Comparison of ENCODE assay signal across 8 cellular contexts in the genomic region with DNA sequence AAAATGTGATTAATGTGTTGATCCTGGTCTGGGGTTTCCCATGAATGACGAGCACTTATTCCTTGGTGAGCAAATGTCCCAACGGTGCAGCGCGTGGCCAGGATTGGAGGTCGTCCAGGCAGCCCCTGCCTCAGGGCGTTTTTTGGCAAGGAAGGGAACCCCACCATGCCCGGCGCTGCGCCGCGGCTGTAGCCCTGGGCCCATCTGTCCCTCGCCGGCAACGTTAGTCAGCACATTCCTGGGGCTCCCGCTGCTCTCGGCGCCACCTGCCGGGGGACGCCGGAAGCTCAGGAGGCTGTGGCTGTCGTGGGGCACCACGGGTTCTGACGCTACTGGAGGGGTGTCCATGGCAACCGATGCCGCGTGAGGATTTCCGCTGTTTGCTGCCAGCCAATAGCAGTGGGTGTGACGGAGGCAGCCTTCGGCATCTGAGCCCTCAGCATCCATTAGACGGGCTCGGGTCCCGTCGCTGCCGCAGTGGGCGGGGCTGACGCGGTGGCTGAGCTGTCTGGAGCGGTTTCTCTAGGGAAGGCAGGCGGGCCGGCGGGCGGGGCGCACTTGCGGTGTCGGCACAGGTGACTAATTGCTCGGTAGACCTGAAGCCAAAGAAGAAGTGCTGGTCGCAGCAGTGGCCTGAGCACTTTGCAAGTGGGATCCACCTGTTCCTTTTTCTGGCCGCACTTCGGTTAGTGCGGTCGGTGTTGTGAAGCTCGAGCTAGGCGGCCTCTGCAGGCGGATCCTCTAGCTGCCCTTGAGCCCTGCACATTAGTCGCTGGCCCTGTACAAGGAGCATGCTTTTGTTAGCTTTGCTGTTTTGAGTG. TPM values are rescaled to one million over a fixed set of nuclear protein-coding genes. Genes with fewer than 3 reads are reported as not detected.
DNase-seq lines count a peak whose midpoint lies in the region; ATAC-seq and TF ChIP-seq lines count a peak whose summit lies in the region.

No MANE protein-coding gene starts in this region.

- H3K9me3 ChIP-seq in thoracic aorta = no peaks in the 10 kb centered on the region

- H3K9me3 Mint-ChIP-seq in HFFc6 = no peaks in the 10 kb centered on the region
- no peaks in the 10 kb centered on the region for H3K9me3 Mint-ChIP-seq in activated naive CD4-positive, alpha-beta T cell treated with anti-CD3 and anti-CD28 coated beads, Interleukin-2, amount 50 U/mL, for 24 hours

- peak; percentile 88 for ATAC-seq in omental fat pad (ENCODE audit: low FRiP score)
- ATAC-seq in thoracic aorta (ENCODE audit: insufficient number of reproducible peaks, low FRiP score, low read depth) = peak; percentile 97

- no peaks in the 10 kb centered on the region for H3K36me3 ChIP-seq in thoracic aorta

- H3K36me3 Mint-ChIP-seq in HFFc6 (ENCODE audit: low read depth) = peaks cover 8% of the 10 kb centered on the region
- H3K36me3 Mint-ChIP-seq in activated naive CD4-positive, alpha-beta T cell treated with anti-CD3 and anti-CD28 coated beads, Interleukin-2, amount 50 U/mL, for 24 hours = peaks cover 7% of the 10 kb centered on the region

- no peaks in the 10 kb centered on the region for H3K27me3 ChIP-seq in thoracic aorta (replicated peaks; ENCODE audit: insufficient read depth)

- peak overlapping the region; percentile 88 for H3K4me3 Mint-ChIP-seq in HFFc6
- peak overlapping the region; percentile 76 for H3K4me3 Mint-ChIP-seq in activated naive CD4-positive, alpha-beta T cell treated with anti-CD3 and anti-CD28 coated beads, Interleukin-2, amount 50 U/mL, for 24 hours

- H3K27me3 Mint-ChIP-seq in HFFc6 (ENCODE audit: insufficient read depth) = peaks cover 10% of the 10 kb centered on the region
- no peaks in the 10 kb centered on the region for H3K27me3 Mint-ChIP-seq in activated naive CD4-positive, alpha-beta T cell treated with anti-CD3 and anti-CD28 coated beads, Interleukin-2, amount 50 U/mL, for 24 hours

- H3K4me3 ChIP-seq in GM08714 (ENCODE audit: low read length) (peak overlapping the region; percentile 30; the same call in 1 of the 2 replicates), thoracic aorta (peak overlapping the region; percentile 73)

- peak overlapping the region; percentile 93 for H3K27ac Mint-ChIP-seq in HFFc6
- peak overlapping the region; percentile 86 for H3K27ac Mint-ChIP-seq in activated naive CD4-positive, alpha-beta T cell treated with anti-CD3 and anti-CD28 coated beads, Interleukin-2, amount 50 U/mL, for 24 hours

- peaks cover 18% of the 10 kb centered on the region for H3K4me1 Mint-ChIP-seq in HFFc6 (ENCODE audit: low read depth)
- peaks cover 33% of the 10 kb centered on the region for H3K4me1 Mint-ChIP-seq in activated naive CD4-positive, alpha-beta T cell treated with anti-CD3 and anti-CD28 coated beads, Interleukin-2, amount 50 U/mL, for 24 hours

- DNase-seq in HFFc6 = peak; percentile 99
- peak; percentile 100 for DNase-seq in NAMALWA (ENCODE audit: low spot score)
- peak; percentile 99 for DNase-seq in SK-N-DZ (ENCODE audit: low spot score)
- peak; percentile 98 for DNase-seq in glomerular visceral epithelial cell (ENCODE audit: extremely low spot score)
- peak; percentile 96 for DNase-seq in omental fat pad (ENCODE audit: low spot score)
- DNase-seq in thoracic aorta (ENCODE audit: low spot score) = peak; percentile 97

- peak overlapping the region; percentile 62 to 65 for H3K27ac ChIP-seq in thoracic aorta

- H3K4me1 ChIP-seq in thoracic aorta (ENCODE audit: control insufficient read depth in 1 of 2, low read depth in 2 of 2) = peaks cover 0 to 14% of the 10 kb centered on the region in 2 donors

- TF ChIP-seq CTCF in HFFc6 (IDR thresholded peaks at IDR 0.05) (peak; percentile 97), omental fat pad (IDR thresholded peaks at IDR 0.05) (peak in 2 of 3 donors; percentile 81 to 85), thoracic aorta (IDR thresholded peaks at IDR 0.05) (peak; percentile 92)

RNA-seq across cellular contexts. Expression of a gene that starts 29.5 kb away (rescaled TPM):
- total RNA-seq in HFFc6 (2021; fragmentation: NEBNext Ultra II Directional; extraction: Animal tissue kit (Norgen Biotek cat#: 25700)) = 10 to 100 TPM; 50.5 to 62.0 (median 55.3) TPM
- 48.6 and 55.3 TPM in 2 replicates for polyA plus RNA-seq in SK-N-DZ (2014; cell fraction: cytosol; rRNA removed)
- polyA plus RNA-seq in SK-N-DZ (2014; cell fraction: nucleus; rRNA removed) = 23.5 and 36.0 TPM in 2 replicates
- total RNA-seq in omental fat pad = 10 to 100 TPM; 22.4 to 36.1 (median 25.9) TPM
- 10 to 100 TPM; 23.2 to 30.3 TPM for total RNA-seq in thoracic aorta

Comparison
In these comparisons a context has a peak if more than half of its experiments do, and no peak if none do; other contexts are left out.
1. Peak in every context shown above with its lines: DNase-seq, ATAC-seq, H3K4me3 ChIP-seq and H3K27ac ChIP-seq.